Comparison of ENCODE assay signal across 3 cellular contexts in genomic region chr17:63928966-63929695, GRCh38.
TF ChIP-seq lines count a peak whose summit lies in the region.

No MANE protein-coding gene starts in this region.

TF ChIP-seq in SK-N-SH, 30 proteins besides CTCF, POLR2A, EP300 and RAD21:
- TF ChIP-seq POLR2AphosphoS5 (IDR thresholded peaks at IDR 0.05; ENCODE audit: low read depth, low read length) (no peak), RXRA (IDR thresholded peaks at IDR 0.05; ENCODE audit: borderline replicate concordance, low read depth) (no peak), SMC3 (IDR thresholded peaks at IDR 0.05; ENCODE audit: low read depth, low read length) (no peak), USF2 (IDR thresholded peaks at IDR 0.05; ENCODE audit: borderline replicate concordance, low read depth, low read length) (no peak), CHD2 (IDR thresholded peaks at IDR 0.05; ENCODE audit: low read length, partially characterized antibody) (no peak), YY1 (IDR thresholded peaks at IDR 0.05; ENCODE audit: low read depth) (no peak), SIN3A (IDR thresholded peaks at IDR 0.05; ENCODE audit: borderline replicate concordance, low read depth, low read length) (no peak), GABPA (IDR thresholded peaks at IDR 0.05; ENCODE audit: low read depth) (no peak), GATA2 (CRISPR knock-in tag; IDR thresholded peaks at IDR 0.05) (no peak), ELF1 (IDR thresholded peaks at IDR 0.05) (no peak), RFX5 (IDR thresholded peaks at IDR 0.05; ENCODE audit: low read length) (no peak), TCF12 (IDR thresholded peaks at IDR 0.05) (no peak), NFIC (IDR thresholded peaks at IDR 0.05; ENCODE audit: borderline replicate concordance) (no peak), ZBTB33 (IDR thresholded peaks at IDR 0.05; ENCODE audit: borderline replicate concordance, low read depth) (no peak), JUND (IDR thresholded peaks at IDR 0.05) (no peak), FOXM1 (IDR thresholded peaks at IDR 0.05; ENCODE audit: low read depth) (no peak), FOXJ3 (CRISPR knock-in tag; IDR thresholded peaks at IDR 0.05) (no peak), MXI1 (IDR thresholded peaks at IDR 0.05; ENCODE audit: low read depth, low read length) (no peak)
- TF ChIP-seq, protein P1, sequence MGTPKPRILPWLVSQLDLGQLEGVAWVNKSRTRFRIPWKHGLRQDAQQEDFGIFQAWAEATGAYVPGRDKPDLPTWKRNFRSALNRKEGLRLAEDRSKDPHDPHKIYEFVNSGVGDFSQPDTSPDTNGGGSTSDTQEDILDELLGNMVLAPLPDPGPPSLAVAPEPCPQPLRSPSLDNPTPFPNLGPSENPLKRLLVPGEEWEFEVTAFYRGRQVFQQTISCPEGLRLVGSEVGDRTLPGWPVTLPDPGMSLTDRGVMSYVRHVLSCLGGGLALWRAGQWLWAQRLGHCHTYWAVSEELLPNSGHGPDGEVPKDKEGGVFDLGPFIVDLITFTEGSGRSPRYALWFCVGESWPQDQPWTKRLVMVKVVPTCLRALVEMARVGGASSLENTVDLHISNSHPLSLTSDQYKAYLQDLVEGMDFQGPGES (IDR thresholded peaks at IDR 0.05; ENCODE audit: low read depth, low read length), result no peak
- TF ChIP-seq, protein P2, sequence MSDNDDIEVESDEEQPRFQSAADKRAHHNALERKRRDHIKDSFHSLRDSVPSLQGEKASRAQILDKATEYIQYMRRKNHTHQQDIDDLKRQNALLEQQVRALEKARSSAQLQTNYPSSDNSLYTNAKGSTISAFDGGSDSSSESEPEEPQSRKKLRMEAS (IDR thresholded peaks at IDR 0.05; ENCODE audit: low read depth), result no peak
TF ChIP-seq in SK-N-SH: peak in this region for 0.

TF ChIP-seq in SK-N-SH treated with all-trans-retinoic acid at 6 μM for 48 hours, 23 proteins besides CTCF, POLR2A, EP300 and RAD21:
- TF ChIP-seq BACH2 (CRISPR knock-in tag; IDR thresholded peaks at IDR 0.05; ENCODE audit: borderline replicate concordance), result no peak
- TF ChIP-seq POU6F1 (CRISPR knock-in tag; IDR thresholded peaks at IDR 0.05; ENCODE audit: borderline replicate concordance, low read depth), result no peak

TF ChIP-seq in HepG2, 621 proteins besides CTCF, POLR2A, EP300 and RAD21:
- no peak for TF ChIP-seq ZNF644 (CRISPR knock-in tag; IDR thresholded peaks at IDR 0.05; ENCODE audit: low read depth)
- no peak for TF ChIP-seq ZSCAN30 (CRISPR knock-in tag; IDR thresholded peaks at IDR 0.05)
- no peak for TF ChIP-seq ZNF503 (CRISPR knock-in tag; IDR thresholded peaks at IDR 0.05)
- no peak for TF ChIP-seq HNRNPK (IDR thresholded peaks at IDR 0.05; ENCODE audit: low read depth, low read length, poor library complexity, severe bottlenecking)
- TF ChIP-seq MAF1 (CRISPR knock-in tag; IDR thresholded peaks at IDR 0.05; ENCODE audit: borderline replicate concordance), result no peak
- no peak for TF ChIP-seq ZNF407 (CRISPR knock-in tag; IDR thresholded peaks at IDR 0.05; ENCODE audit: not compliant biosample characterization)
- no peak for TF ChIP-seq SPEN (CRISPR knock-in tag; IDR thresholded peaks at IDR 0.05; ENCODE audit: low read depth)
- no peak for TF ChIP-seq MEIS2 (CRISPR knock-in tag; IDR thresholded peaks at IDR 0.05)
- TF ChIP-seq KLF11 (CRISPR knock-in tag; IDR thresholded peaks at IDR 0.05), result no peak
- TF ChIP-seq JUNB (CRISPR knock-in tag; IDR thresholded peaks at IDR 0.05; ENCODE audit: borderline replicate concordance), result no peak
- TF ChIP-seq IRF2 (CRISPR knock-in tag; IDR thresholded peaks at IDR 0.05), result no peak
- no peak for TF ChIP-seq ZMYM4 (CRISPR knock-in tag; IDR thresholded peaks at IDR 0.05)
- no peak for TF ChIP-seq MED1 (CRISPR knock-in tag; IDR thresholded peaks at IDR 0.05)
